In the genomic region with DNA sequence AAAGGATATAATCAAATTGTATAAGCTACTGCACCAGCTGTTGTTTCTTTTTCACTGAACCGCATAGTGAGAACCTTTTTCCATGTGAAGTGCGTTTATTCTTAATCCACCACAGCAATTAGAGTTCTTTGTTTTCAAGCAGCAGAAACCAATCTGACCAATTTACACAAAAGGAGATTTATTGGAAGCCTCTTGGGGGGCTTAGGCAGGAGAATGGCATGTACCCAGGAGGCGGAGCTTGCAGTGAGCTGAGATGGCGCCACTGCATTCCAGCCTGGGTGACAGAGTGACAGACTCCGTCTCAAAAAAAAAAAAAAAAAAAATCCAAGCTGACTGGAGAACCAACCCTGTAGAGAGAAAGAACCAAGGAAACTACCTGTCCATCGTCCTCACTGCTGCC, we compare ENCODE assay signal across 11 cellular contexts.
"Had no signal": no experiment of that assay in that cellular context is flagged by ENCODE, and none has a peak within 500 bp of the region (broad histone marks: within the 10 kb centered on the region; RNA-seq: fewer than 3 reads in every experiment).

No MANE protein-coding gene starts in this region.

- DNase-seq: activated CD4-positive, alpha-beta T cell treated with anti-CD3 and anti-CD28 coated beads for 48 hours; activated naive CD4-positive, alpha-beta T cell treated with anti-CD3 and anti-CD28 coated beads, Interleukin-2, amount 50 U/mL, for 16 hours; dorsolateral prefrontal cortex; natural killer cell; stimulated activated CD4-positive, alpha-beta T cell treated with anti-CD3 and anti-CD28 coated beads, Interleukin-4, amount 100 ng/mL, for 1 hour; T-helper 1 cell; testis; upper lobe of right lung; WERI-Rb-1 had no signal

- H3K4me3 ChIP-seq: breast epithelium, esophagus muscularis mucosa, testis, upper lobe of right lung had no signal

- H3K36me3 ChIP-seq: breast epithelium had no signal

- H3K9me3 ChIP-seq: breast epithelium, esophagus muscularis mucosa, testis, upper lobe of right lung had no signal

- H3K27ac ChIP-seq: breast epithelium, esophagus muscularis mucosa, testis, upper lobe of right lung, WERI-Rb-1 had no signal

- H3K27me3 ChIP-seq: breast epithelium, dorsolateral prefrontal cortex, esophagus muscularis mucosa, testis, upper lobe of right lung had no signal

- H3K4me1 ChIP-seq: breast epithelium, testis, upper lobe of right lung had no signal
